Comparison of ENCODE assay signal across 11 cellular contexts in the genomic region with DNA sequence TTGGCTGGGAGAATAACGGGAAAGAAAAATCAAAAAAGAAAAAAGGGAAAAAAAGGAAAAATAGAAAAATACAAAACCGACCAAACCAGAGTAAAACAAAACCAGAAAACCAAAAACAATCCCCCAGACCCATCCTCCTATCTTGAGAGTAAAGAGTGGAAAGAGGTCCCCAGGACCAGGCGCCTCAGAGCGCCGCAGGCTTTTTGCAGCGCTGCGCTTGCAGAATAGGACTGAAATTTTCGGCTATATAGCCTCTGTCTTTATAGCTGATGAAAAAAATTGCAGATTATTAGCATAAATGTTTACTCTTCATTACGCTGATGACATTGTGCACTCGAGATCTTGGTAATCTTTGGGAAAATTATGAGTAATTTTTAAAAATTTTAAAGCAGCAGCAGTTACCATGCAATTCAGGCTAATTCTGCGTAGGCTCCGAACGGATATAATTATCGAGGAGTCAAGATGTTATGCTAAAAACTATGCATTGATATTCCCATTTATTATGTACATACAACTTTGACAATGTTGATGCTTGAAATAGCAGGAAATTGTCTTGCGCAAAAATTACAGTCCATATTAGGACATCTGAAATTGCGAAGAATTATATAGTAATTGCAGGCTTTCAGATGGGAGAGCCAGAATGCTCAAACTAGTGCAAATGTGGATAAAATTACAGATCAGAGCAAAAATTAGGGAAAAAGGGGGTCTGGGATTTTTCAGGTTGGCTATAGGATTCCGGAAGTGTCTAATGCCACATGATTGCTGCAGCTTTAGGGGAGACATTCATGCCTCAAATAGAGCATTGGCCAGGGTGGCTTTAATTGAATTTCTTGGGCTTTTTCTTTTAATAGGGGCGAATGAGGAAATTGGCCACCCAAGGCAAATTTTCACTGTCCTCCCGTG. TPM values are rescaled to one million over a fixed set of nuclear protein-coding genes. Genes with fewer than 3 reads are reported as not detected.
DNase-seq lines count a peak whose midpoint lies in the region; ATAC-seq, FAIRE-seq and TF ChIP-seq lines count a peak whose summit lies in the region.
"Had no signal": no experiment of that assay in that cellular context is flagged by ENCODE, and none has a peak within 500 bp of the region (broad histone marks: within the 10 kb centered on the region; RNA-seq: fewer than 3 reads in every experiment).

No MANE protein-coding gene starts in this region.

- H3K9me1 ChIP-seq in keratinocyte (ENCODE audit: control insufficient read depth, extremely low read depth, insufficient read depth, low read length), result no peaks in the 10 kb centered on the region

- no peaks in the 10 kb centered on the region for H4K20me1 ChIP-seq in SU-DHL-6 (ENCODE audit: low read depth, low read length)
- H4K20me1 ChIP-seq in keratinocyte (ENCODE audit: control insufficient read depth, extremely low read depth, insufficient read depth, low read length), result no peaks in the 10 kb centered on the region

- FAIRE-seq in G401.6 (lab: Jason Lieb, UNC), result peak; percentile 63
- FAIRE-seq in keratinocyte (lab: Jason Lieb, UNC), result no peak

- H3K4me2 ChIP-seq in SU-DHL-6 (ENCODE audit: low read depth, low read length, poor library complexity, severe bottlenecking) (peak overlapping the region; percentile 61), keratinocyte (ENCODE audit: control insufficient read depth, extremely low read depth, insufficient read depth, low read depth, low read length) (peak overlapping the region; percentile 58)

- DNase-seq in AG09309 (ENCODE audit: low read depth), result no peak
- no peak for DNase-seq in keratinocyte (ENCODE audit: low read depth, low spot score)
- DNase-seq in KG1 (lab: John Stamatoyannopoulos, UW), result no peak
- DNase-seq in G401 (ENCODE audit: low spot score), result no peak
- DNase-seq: NCI-H2107; stimulated activated CD4-positive, alpha-beta T cell treated with anti-CD3 and anti-CD28 coated beads, Interleukin-4, amount 100 ng/mL, for 1 hour had no signal

- TF ChIP-seq CTCF in AG09309 (IDR thresholded peaks at IDR 0.05; ENCODE audit: control insufficient read depth, insufficient read depth, low read depth, low read length, missing control alignments) (no peak), SU-DHL-6 (IDR thresholded peaks at IDR 0.05; ENCODE audit: insufficient read depth, low read length, poor library complexity, severe bottlenecking) (no peak), keratinocyte (optimal IDR thresholded peaks at IDR 0.05 in 1 of 3, IDR thresholded peaks at IDR 0.05 in 1 of 3, conservative IDR thresholded peaks at IDR 0.05 in 1 of 3; ENCODE audit: extremely low read depth in 1 of 3, insufficient read depth in 2 of 3, low read length in 3 of 3) (no peak)

- H3K9me3 ChIP-seq in SU-DHL-6 (ENCODE audit: insufficient read depth, low read length), result no peaks in the 10 kb centered on the region
- H3K9me3 ChIP-seq in keratinocyte (ENCODE audit: control insufficient read depth, low read depth, low read length), result no peaks in the 10 kb centered on the region

- H3K4me1 ChIP-seq in keratinocyte (ENCODE audit: control insufficient read depth, extremely low read depth, insufficient read depth, low read length), result peaks cover 36% of the 10 kb centered on the region

- no peaks in the 10 kb centered on the region for H3F3A ChIP-seq in SU-DHL-6 (ENCODE audit: insufficient read depth)

- no peaks in the 10 kb centered on the region for H3K27me3 ChIP-seq in SU-DHL-6 (ENCODE audit: low read length)
- peaks cover 61% of the 10 kb centered on the region for H3K27me3 ChIP-seq in keratinocyte (ENCODE audit: control insufficient read depth, extremely low read depth, insufficient read depth, low read length)

- H2AFZ ChIP-seq in SU-DHL-6 (ENCODE audit: low read depth, low read length, severe bottlenecking) (no peak overlapping the region), keratinocyte (ENCODE audit: control insufficient read depth, low read length) (no peak overlapping the region)

- H3K4me3 ChIP-seq in AG09309 (ENCODE audit: control insufficient read depth, low read depth, low read length) (peak overlapping the region; percentile 81), SU-DHL-6 (ENCODE audit: insufficient read depth, low read length, poor library complexity, severe bottlenecking) (no peak overlapping the region), keratinocyte (ENCODE audit: control insufficient read depth in 2 of 3, extremely low read depth in 1 of 3, insufficient read depth in 2 of 3, low read depth in 1 of 3, low read length in 3 of 3) (no peak overlapping the region)

- no peak overlapping the region for H3K9ac ChIP-seq in SU-DHL-6 (ENCODE audit: low read length)
- no peak overlapping the region for H3K9ac ChIP-seq in keratinocyte (ENCODE audit: control insufficient read depth, extremely low read depth, insufficient read depth, low read length)

- in situ Hi-C loops in G401 (cut with HindIII; ENCODE audit: low sequenced_read_pairs), result no loop called here

- H3K9me2 ChIP-seq in SU-DHL-6 (replicated peaks; ENCODE audit: insufficient read depth, low read length), result no peaks in the 10 kb centered on the region

- no peak for ATAC-seq in GM21526 (IDR thresholded peaks at IDR 0.05; ENCODE audit: low FRiP score, unreplicated experiment)
- ATAC-seq in HG02981 (IDR thresholded peaks at IDR 0.05; ENCODE audit: unreplicated experiment), result no peak

- H3K27ac ChIP-seq in SU-DHL-6 (ENCODE audit: low read depth, low read length) (no peak overlapping the region), keratinocyte (ENCODE audit: control insufficient read depth, insufficient read depth, low read length) (no peak overlapping the region)

- H3K36me3 ChIP-seq in SU-DHL-6 (ENCODE audit: low read length) (no peaks in the 10 kb centered on the region), keratinocyte (ENCODE audit: control insufficient read depth in 2 of 2, extremely low read depth in 1 of 2, insufficient read depth in 2 of 2, low read length in 2 of 2) (no peaks in the 10 kb centered on the region)

- dilution Hi-C loops in keratinocyte (cut with MboI; ENCODE audit: extremely low pct_ligation_motif_present, low sequenced_read_pairs), result no loop called here

- H3K79me2 ChIP-seq in SU-DHL-6 (ENCODE audit: insufficient read depth, low read length) (no peaks in the 10 kb centered on the region), keratinocyte (ENCODE audit: control insufficient read depth, insufficient read depth, low read length) (no peaks in the 10 kb centered on the region)

RNA-seq across cellular contexts. Expression of gene DLX1, which starts 8.4 kb away (rescaled TPM):
- polyA plus RNA-seq in keratinocyte, result 0.68 to 1.5 TPM (median 0.88 TPM) in 3 replicates
- 0.39 TPM for polyA plus RNA-seq in keratinocyte (2011; ENCODE audit: low read depth)
- 0.62 and 0.81 TPM in 2 replicates for polyA plus RNA-seq in keratinocyte (2011; cell fraction: cytosol; rRNA removed)
- polyA plus RNA-seq in keratinocyte (2011; cell fraction: nucleus; rRNA removed), result 1.7 and 2.8 TPM in 2 replicates
- 0.48 and 1.5 TPM in 2 replicates for polyA plus RNA-seq in keratinocyte (2012; ENCODE audit: low replicate concordance)
- polyA minus RNA-seq in keratinocyte, result 0.32 to 2.0 TPM (median 0.99 TPM) in 3 replicates
- not detected for polyA minus RNA-seq in keratinocyte (2011; cell fraction: cytosol; rRNA and poly(A)+ RNA removed)
- 0.54 and 0.63 TPM in 2 replicates for polyA minus RNA-seq in keratinocyte (2011; cell fraction: nucleus; rRNA and poly(A)+ RNA removed)
- 21.8 and 26.2 TPM in 2 replicates for total RNA-seq in G401 (2014; rRNA removed; shearing (Covaris generic))
- total RNA-seq: T-helper 2 cell treated with Interferon-gamma antibody and Interleukin-4, amounts not matched to agents 100 ng/mL and 5 ng/mL, for 36 hours had no signal

RNA-seq across cellular contexts. Expression of gene DLX2, which starts 9.0 kb away (rescaled TPM):
- polyA plus RNA-seq in keratinocyte, result 0.26 to 0.31 TPM (median 0.29 TPM) in 3 replicates
- 1.3 TPM for polyA plus RNA-seq in keratinocyte (2011; ENCODE audit: low read depth)
- polyA plus RNA-seq in keratinocyte (2011; cell fraction: cytosol; rRNA removed), result 0.32 and 0.61 TPM in 2 replicates
- polyA plus RNA-seq in keratinocyte (2011; cell fraction: nucleus; rRNA removed), result 2.2 and 3.3 TPM in 2 replicates
- 0.77 and 3.1 TPM in 2 replicates for polyA plus RNA-seq in keratinocyte (2012; ENCODE audit: low replicate concordance)
- polyA minus RNA-seq in keratinocyte, result 0.10 to 0.33 TPM in 2 of 3 replicates, not detected in the other
- 0.96 TPM for polyA minus RNA-seq in keratinocyte (2011; cell fraction: cytosol; rRNA and poly(A)+ RNA removed)
- polyA minus RNA-seq in keratinocyte (2011; cell fraction: nucleus; rRNA and poly(A)+ RNA removed), result 0.74 and 1.4 TPM in 2 replicates
- total RNA-seq in G401 (2014; rRNA removed; shearing (Covaris generic)), result 5.0 and 5.3 TPM in 2 replicates
- total RNA-seq: T-helper 2 cell treated with Interferon-gamma antibody and Interleukin-4, amounts not matched to agents 100 ng/mL and 5 ng/mL, for 36 hours had no signal
